Comparison of ENCODE assay signal across 19 cellular contexts in genomic region chr2:171124512-171124911, GRCh38. TPM values are rescaled to one million over a fixed set of nuclear protein-coding genes. Genes with fewer than 3 reads are reported as not detected.
DNase-seq lines count a peak whose midpoint lies in the region; ATAC-seq, FAIRE-seq and TF ChIP-seq lines count a peak whose summit lies in the region.
"Had no signal": no experiment of that assay in that cellular context is flagged by ENCODE, and none has a peak within 500 bp of the region (broad histone marks: within the 10 kb centered on the region; RNA-seq: fewer than 3 reads in every experiment).

No MANE protein-coding gene starts in this region.

- no peak for FAIRE-seq in HepG2 (lab: Jason Lieb, UNC)
- FAIRE-seq in K562 (lab: Jason Lieb, UNC): no peak
- FAIRE-seq: A549 had no signal

- H3K36me3 ChIP-seq in HepG2 (replicated peaks in 1 of 2; ENCODE audit: control insufficient read depth in 1 of 2, insufficient read depth in 2 of 2, low read length in 2 of 2) (no peaks in the 10 kb centered on the region; a peak in 1 of 5 replicates), right lobe of liver (no peaks in the 10 kb centered on the region), K562 (ENCODE audit: control insufficient read depth, insufficient read depth, low read length) (no peaks in the 10 kb centered on the region; the same call in 2 of the 3 replicates)

- TF ChIP-seq POLR2A in HepG2 (IDR thresholded peaks at IDR 0.05; ENCODE audit: insufficient read depth in 1 of 2, low read depth in 2 of 2, low read length in 2 of 2): no peak
- TF ChIP-seq POLR2A in right lobe of liver (IDR thresholded peaks at IDR 0.05): no peak
- no peak for TF ChIP-seq POLR2A in K562 (conservative IDR thresholded peaks at IDR 0.05)

- TF ChIP-seq RAD21 in HepG2 (CRISPR knock-in tag; IDR thresholded peaks at IDR 0.05) (no peak), K562 (CRISPR knock-in tag; conservative IDR thresholded peaks at IDR 0.05 in 1 of 2, IDR thresholded peaks at IDR 0.05 in 1 of 2) (no peak)

- no peak overlapping the region for H3K4me3 ChIP-seq in HepG2 (replicated peaks in 1 of 3; ENCODE audit: insufficient read depth in 1 of 3, low read depth in 2 of 3, low read length in 3 of 3)
- H3K4me3 ChIP-seq in right lobe of liver: no peak overlapping the region
- H3K4me3 ChIP-seq in K562: no peak overlapping the region
- H3K4me3 ChIP-seq: A549 had no signal

- peaks cover 23% of the 10 kb centered on the region for H3K4me1 ChIP-seq in HepG2 (ENCODE audit: insufficient read depth, low read length)
- H3K4me1 ChIP-seq in right lobe of liver: no peaks in the 10 kb centered on the region
- H3K4me1 ChIP-seq in K562 (replicated peaks in 1 of 2; ENCODE audit: control insufficient read depth in 2 of 2, insufficient read depth in 2 of 2, low read length in 2 of 2): no peaks in the 10 kb centered on the region
- H3K4me1 ChIP-seq: A549, Caco-2 had no signal

- POLR2A ChIA-PET in HepG2 (lab: Yijun Ruan, JAX): no interaction called here
- POLR2A ChIA-PET in K562 (lab: Yijun Ruan, JAX): interaction anchor here (1.0 to 2.7 kb wide), 7 partner anchors 9 to 292 kb away, joined by 3 to 15 read pairs (median 3); no protein-coding TSS in a partner anchor
- POLR2A ChIA-PET in WTC11 (lab: Charles Lee): no interaction called here

- H4K20me1 ChIP-seq in HepG2 (ENCODE audit: insufficient read depth, low read length) (peaks cover 46% of the 10 kb centered on the region), K562 (replicated peaks; ENCODE audit: control insufficient read depth, insufficient read depth, low read length) (no peaks in the 10 kb centered on the region; the same call in 1 of the 2 replicates)

- no peak overlapping the region for H3K9ac ChIP-seq in HepG2 (ENCODE audit: insufficient read depth, low read depth, low read length)
- H3K9ac ChIP-seq in K562 (ENCODE audit: insufficient read depth in 1 of 2, low read depth in 2 of 2, low read length in 2 of 2): no peak overlapping the region
- H3K9ac ChIP-seq: SK-N-SH had no signal

- no peaks in the 10 kb centered on the region for H3K27me3 Mint-ChIP-seq in WTC11 (ENCODE audit: low read depth)
- H3K27me3 Mint-ChIP-seq: T-cell had no signal

- H3K4me3 Mint-ChIP-seq in WTC11: no peak overlapping the region
- H3K4me3 Mint-ChIP-seq: T-cell had no signal

- CTCF ChIA-PET in HepG2 (lab: Yijun Ruan, JAX; ENCODE audit: low intra/inter-chr PET ratio, low total read pairs) (no interaction called here), K562 (lab: Yijun Ruan, JAX; ENCODE audit: low intra/inter-chr PET ratio) (no interaction called here), WTC11 (lab: Charles Lee) (interaction anchor here (1.8 kb wide), 1 partner anchor 38 kb away, joined by 7 read pairs; no protein-coding TSS in a partner anchor)

- intact Hi-C loops in HepG2 (cut with micrococcal nuclease; ENCODE audit: unreplicated experiment) (no loop called here), right lobe of liver (cut with DNase I) (no loop called here), K562 (cut with micrococcal nuclease) (no loop called here)

- no peaks in the 10 kb centered on the region for H3K9me1 ChIP-seq in K562 (ENCODE audit: control insufficient read depth, insufficient read depth, low read length)

- H3K9me3 ChIP-seq in HepG2 (ENCODE audit: low read length): no peaks in the 10 kb centered on the region
- no peaks in the 10 kb centered on the region for H3K9me3 ChIP-seq in right lobe of liver
- no peaks in the 10 kb centered on the region for H3K9me3 ChIP-seq in K562 (replicated peaks; ENCODE audit: control insufficient read depth, insufficient read depth, low read depth, low read length)
- H3K9me3 ChIP-seq: A549, Caco-2, SK-N-SH had no signal

- H3K4me2 ChIP-seq in HepG2 (ENCODE audit: low read depth, low read length) (no peak overlapping the region), K562 (ENCODE audit: insufficient read depth, low read length) (no peak overlapping the region)
- H3K4me2 ChIP-seq: A549, SK-N-SH had no signal

- H3K27ac ChIP-seq in HepG2 (ENCODE audit: extremely low read length, insufficient read depth, low read length) (no peak overlapping the region), right lobe of liver (no peak overlapping the region), K562 (ENCODE audit: extremely low read depth, low read depth, low read length) (no peak overlapping the region)
- H3K27ac ChIP-seq: A549 had no signal

- no peaks in the 10 kb centered on the region for H3K36me3 Mint-ChIP-seq in WTC11
- H3K36me3 Mint-ChIP-seq: T-cell had no signal

- BruUV-seq in HepG2 (replicated peaks; lab: Mats Ljungman, UMichigan) (no TSS peak), K562 (replicated peaks; lab: Mats Ljungman, UMichigan) (no TSS peak)

- H3K4me1 Mint-ChIP-seq in WTC11: peaks cover 25% of the 10 kb centered on the region

- no peak for DNase-seq in HepG2 (ENCODE audit: low spot score)
- DNase-seq in right lobe of liver: no peak
- peak; percentile 37 for DNase-seq in NCI-H128 (lab: John Stamatoyannopoulos, UW; ENCODE audit: unreplicated experiment)
- no peak for DNase-seq in K562 (ENCODE audit: extremely low read depth in 1 of 4, low spot score in 3 of 4)
- no peak for DNase-seq in WTC11 (ENCODE audit: low spot score)
- no peak for DNase-seq in GM13976 (ENCODE audit: low spot score)
- DNase-seq in OCI-M1 (lab: John Stamatoyannopoulos, UW): no peak
- DNase-seq in NCI-H1417 treated with DMSO at 0.1 percent for 48 hours (lab: John Stamatoyannopoulos, UW): no peak
- DNase-seq: AML-193, Caco-2, DMS153, MV-4-11, NCI-H1436, NCI-H2029 treated with DMSO at 0.1 percent for 48 hours, SHP77, SK-N-SH, T-cell had no signal

- 80% methylated on average over 2 of the region's 2 CpGs for WGBS in HepG2 (ENCODE audit: low lambda C conversion rate)
- 78% methylated on average over 2 of the region's 2 CpGs for WGBS in right lobe of liver (ENCODE audit: insufficient coverage, low coverage, low lambda C conversion rate, missing lambda C conversion rate)
- WGBS in K562 (ENCODE audit: insufficient coverage, low coverage, missing lambda C conversion rate): 80% methylated on average over 2 of the region's 2 CpGs

- no peak overlapping the region for H2AFZ ChIP-seq in HepG2 (ENCODE audit: low read length)
- no peak overlapping the region for H2AFZ ChIP-seq in K562 (ENCODE audit: low read depth, low read length)

- H3K27ac Mint-ChIP-seq in WTC11: no peak overlapping the region

- in situ Hi-C loops in HepG2 (cut with HindIII; ENCODE audit: extremely low pct_ligation_motif_present, low pct_unique_long_range_greater_than_20kb) (no loop called here), K562 (cut with MboI) (no loop called here), GM13976 (cut with MboI; ENCODE audit: low sequenced_read_pairs, unreplicated experiment) (no loop called here)

- TF ChIP-seq CTCF in HepG2 (CRISPR knock-in tag; IDR thresholded peaks at IDR 0.05): no peak
- no peak for TF ChIP-seq CTCF in right lobe of liver (IDR thresholded peaks at IDR 0.05)
- no peak for TF ChIP-seq CTCF in K562 (IDR thresholded peaks at IDR 0.05 in 2 of 3, conservative IDR thresholded peaks at IDR 0.05 in 1 of 3; ENCODE audit: insufficient read depth in 2 of 3, low read depth in 1 of 3, low read length in 3 of 3)
- no peak for TF ChIP-seq CTCF in WTC11 (IDR thresholded peaks at IDR 0.05)
- TF ChIP-seq CTCF in GM13976 (IDR thresholded peaks at IDR 0.05; ENCODE audit: borderline replicate concordance, control extremely low read depth, extremely low read depth, insufficient read depth, missing control alignments): no peak

- H3K27me3 ChIP-seq in HepG2 (ENCODE audit: control insufficient read depth in 1 of 2, insufficient read depth in 2 of 2, low read length in 2 of 2) (no peaks in the 10 kb centered on the region), right lobe of liver (no peaks in the 10 kb centered on the region), K562 (ENCODE audit: control insufficient read depth in 2 of 2, insufficient read depth in 2 of 2, low read length in 2 of 2) (no peaks in the 10 kb centered on the region)

- H3K79me2 ChIP-seq in HepG2 (ENCODE audit: insufficient read depth, low read length) (peaks cover 99% of the 10 kb centered on the region), K562 (ENCODE audit: control insufficient read depth, insufficient read depth, low read length) (peaks cover 100% of the 10 kb centered on the region)

- ATAC-seq in HepG2 (peak; percentile 46; the same call in 2 of the 3 replicates), right lobe of liver (no peak), K562 (no peak), WTC11 (no peak)
- ATAC-seq: A549, HCT116, T-cell had no signal

- no peaks in the 10 kb centered on the region for H3K9me3 Mint-ChIP-seq in WTC11
- H3K9me3 Mint-ChIP-seq: T-cell had no signal

- TF ChIP-seq EP300 in HepG2 (IDR thresholded peaks at IDR 0.05; ENCODE audit: low read depth in 2 of 2, low read length in 2 of 2) (no peak), HepG2 (CRISPR knock-in tag; IDR thresholded peaks at IDR 0.05; ENCODE audit: borderline replicate concordance) (no peak), K562 (IDR thresholded peaks at IDR 0.05; ENCODE audit: low read length) (no peak)

RNA-seq across cellular contexts. Expression of gene TLK1, which starts 36.2 kb away (rescaled TPM):
- total RNA-seq in HepG2 (2016; rRNA removed; fragmentation: Illumina TruSeq; extraction: Trizol): 28.7 and 52.7 TPM in 2 replicates
- total RNA-seq in HepG2 (2016; cell fraction: cytosol; rRNA removed; fragmentation: Illumina TruSeq; extraction: Trizol; ENCODE audit: low read depth): 32.6 and 34.2 TPM in 2 replicates
- 25.7 and 45.4 TPM in 2 replicates for total RNA-seq in HepG2 (2016; cell fraction: insoluble cytoplasmic fraction; rRNA removed; fragmentation: Illumina TruSeq; extraction: Trizol)
- 38.6 and 48.1 TPM in 2 replicates for total RNA-seq in HepG2 (2016; cell fraction: membrane; rRNA removed; fragmentation: Illumina TruSeq; extraction: Trizol)
- 41.9 and 51.6 TPM in 2 replicates for total RNA-seq in HepG2 (2016; cell fraction: nucleus; rRNA removed; fragmentation: Illumina TruSeq; extraction: Trizol)
- 12.8 and 16.8 TPM in 2 replicates for polyA plus RNA-seq in HepG2 (2011; rRNA removed)
- polyA plus RNA-seq in HepG2 (2011; cell fraction: cytosol; rRNA removed): 5.1 and 8.5 TPM in 2 replicates
- 9.6 and 11.0 TPM in 2 replicates for polyA plus RNA-seq in HepG2 (2011; cell fraction: nucleus; rRNA removed)
- 27.7 and 38.6 TPM in 2 replicates for polyA plus RNA-seq in HepG2 (2012)
- 3.4 and 3.8 TPM in 2 replicates for polyA plus RNA-seq in HepG2 (2016; cell fraction: cytosol; fragmentation: Illumina TruSeq; extraction: Trizol; ENCODE audit: low read depth)
- 42.1 and 48.4 TPM in 2 replicates for polyA plus RNA-seq in HepG2 (2016; cell fraction: insoluble cytoplasmic fraction; fragmentation: Illumina TruSeq; extraction: Trizol; ENCODE audit: low read depth)
- polyA plus RNA-seq in HepG2 (2016; cell fraction: membrane; fragmentation: Illumina TruSeq; extraction: Trizol; ENCODE audit: low read depth): 15.6 and 16.8 TPM in 2 replicates
- polyA plus RNA-seq in HepG2 (2016; cell fraction: nucleus; fragmentation: Illumina TruSeq; extraction: Trizol; ENCODE audit: insufficient read depth, low read depth): 38.9 and 40.3 TPM in 2 replicates
- 9.1 and 17.3 TPM in 2 replicates for polyA minus RNA-seq in HepG2 (2011; rRNA and poly(A)+ RNA removed; ENCODE audit: low replicate concordance)
- 37.8 and 45.8 TPM in 2 replicates for polyA minus RNA-seq in HepG2 (2011; cell fraction: cytosol; rRNA and poly(A)+ RNA removed)
- 67.2 and 68.9 TPM in 2 replicates for polyA minus RNA-seq in HepG2 (2011; cell fraction: nucleus; rRNA and poly(A)+ RNA removed)
- 10 to 100 TPM; 18.4 to 40.2 (median 29.0) TPM for total RNA-seq in right lobe of liver
- total RNA-seq in K562 (2011; cell fraction: chromatin; rRNA removed; ENCODE audit: low replicate concordance): 28.8 and 103 TPM in 2 replicates
- total RNA-seq in K562 (2011; cell fraction: nucleolus; rRNA removed): 12.8 and 19.3 TPM in 2 replicates
- 38.3 and 67.9 TPM in 2 replicates for total RNA-seq in K562 (2011; cell fraction: nucleoplasm; rRNA removed)
- total RNA-seq in K562 (2014; rRNA removed): 20.2 and 25.8 TPM in 2 replicates
- total RNA-seq in K562 (2014; rRNA removed; fragmentation: Illumina TruSeq; extraction: Trizol): 41.6 and 46.6 TPM in 2 replicates
- 33.4 and 36.6 TPM in 2 replicates for total RNA-seq in K562 (2015; rRNA removed; fragmentation: Illumina TruSeq; extraction: Trizol)
- total RNA-seq in K562 (2021): 87.9 and 101 TPM in 2 replicates
- polyA plus RNA-seq in K562 (2011; rRNA removed): 23.8 and 34.4 TPM in 2 replicates
- polyA plus RNA-seq in K562 (2011; cell fraction: cytosol; rRNA removed): 5.8 and 9.7 TPM in 2 replicates
- 15.1 and 18.2 TPM in 2 replicates for polyA plus RNA-seq in K562 (2011; cell fraction: nucleus; rRNA removed)
- 36.3 and 37.3 TPM in 2 replicates for polyA plus RNA-seq in K562 (2012)
- polyA plus RNA-seq in K562 (2014; fragmentation: Illumina TruSeq; extraction: Trizol): 53.4 and 63.2 TPM in 2 replicates
- 10 to 100 TPM; 40.5 to 92.0 TPM for polyA plus RNA-seq in K562 (2014; fragmentation: Nextera tagmentation; extraction: Ambion mirVana)
- 19.3 and 22.6 TPM in 2 replicates for polyA plus RNA-seq in K562 (2014; rRNA removed)
- 79.3 and 89.8 TPM in 2 replicates for polyA minus RNA-seq in K562 (2011; rRNA and poly(A)+ RNA removed)
- 42.7 and 49.5 TPM in 2 replicates for polyA minus RNA-seq in K562 (2011; cell fraction: cytosol; rRNA and poly(A)+ RNA removed)
- polyA minus RNA-seq in K562 (2011; cell fraction: nucleus; rRNA and poly(A)+ RNA removed): 21.5 and 39.5 TPM in 2 replicates
- 91.1 to 99.6 TPM (median 93.9 TPM) in 3 replicates for total RNA-seq in WTC11 (2021)

Comparison
In these comparisons a context has a peak if more than half of its experiments do, and no peak if none do; other contexts are left out.
1. Of the 241 proteins assayed by ChIP-seq in both HepG2 and K562: peak only in HepG2: none; only in K562: HNRNPH1; in both: none; in neither: 240.